Comparison of ENCODE assay signal across 10 cellular contexts in the genomic region with DNA sequence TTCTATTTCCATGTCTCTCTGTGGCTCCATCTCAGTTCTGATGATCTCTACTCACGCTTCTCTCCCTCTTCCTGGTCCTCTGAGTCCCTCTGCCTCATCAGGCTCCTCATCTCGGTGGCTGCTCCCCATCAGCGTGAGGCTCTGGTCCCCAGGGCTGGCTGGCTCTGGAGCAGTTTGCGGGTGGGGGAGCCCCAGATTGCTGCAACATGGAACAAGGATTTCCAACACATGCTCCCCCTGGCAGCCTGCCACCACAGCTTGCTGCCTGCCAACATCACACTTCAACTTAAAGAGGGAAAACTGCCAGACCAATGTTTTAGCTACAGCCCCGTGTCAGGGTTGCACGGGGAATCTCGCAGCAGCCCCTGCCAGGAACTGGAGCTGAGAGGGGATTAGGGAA.
DNase-seq lines count a peak whose midpoint lies in the region; ATAC-seq and TF ChIP-seq lines count a peak whose summit lies in the region.
"Had no signal": no experiment of that assay in that cellular context is flagged by ENCODE, and none has a peak within 500 bp of the region (broad histone marks: within the 10 kb centered on the region; RNA-seq: fewer than 3 reads in every experiment).

No MANE protein-coding gene starts in this region.

- TF ChIP-seq POLR2A in gastrocnemius medialis (IDR thresholded peaks at IDR 0.05) (no peak), erythroblast (IDR thresholded peaks at IDR 0.05; ENCODE audit: low read length) (no peak)

- no peak overlapping the region for H3K27ac ChIP-seq in gastrocnemius medialis

- ATAC-seq in gastrocnemius medialis (no peak), HG03565 (IDR thresholded peaks at IDR 0.05; ENCODE audit: unreplicated experiment) (no peak)

- in situ Hi-C loops in gastrocnemius medialis (cut with MboI; ENCODE audit: low sequenced_read_pairs in 4 of 4): no loop called here

- no peaks in the 10 kb centered on the region for H3K4me1 ChIP-seq in gastrocnemius medialis

- peaks cover 0 to 5% (median 0%) of the 10 kb centered on the region in 3 donors for H3K9me3 ChIP-seq in gastrocnemius medialis

- no peaks in the 10 kb centered on the region for H3K36me3 ChIP-seq in gastrocnemius medialis

- peaks cover 5 to 16% (median 8%) of the 10 kb centered on the region in 3 donors for H3K27me3 ChIP-seq in gastrocnemius medialis

- TF ChIP-seq CTCF in gastrocnemius medialis (IDR thresholded peaks at IDR 0.05 in 4 of 5, conservative IDR thresholded peaks at IDR 0.05 in 1 of 5): no peak

- DNase-seq in ELR (ENCODE audit: low read depth) (peak; percentile 10), NCI-H2196 (lab: John Stamatoyannopoulos, UW; ENCODE audit: unreplicated experiment) (peak; percentile 50), fibroblast of gingiva (ENCODE audit: low read depth) (peak; percentile 35), gastrocnemius medialis (peak; percentile 11 to 21), NCI-H510A (lab: John Stamatoyannopoulos, UW) (no peak), erythroblast (lab: John Stamatoyannopoulos, UW) (no peak)
- no peak for DNase-seq in stimulated activated naive CD4-positive, alpha-beta T cell (lab: John Stamatoyannopoulos, UW)
- DNase-seq: cortex of kidney; stimulated activated CD8-positive, alpha-beta memory T cell treated with anti-CD3 and anti-CD28 coated beads, Interleukin-4, amount 100 ng/mL, for 48 hours had no signal

- H3K4me3 ChIP-seq in gastrocnemius medialis: no peak overlapping the region

- intact Hi-C loops in gastrocnemius medialis (cut with DNase I; ENCODE audit: low total_unique reads): no loop called here

Comparison
In these comparisons a context has a peak if more than half of its experiments do, and no peak if none do; other contexts are left out.
1. DNase-seq: peak in ELR (single experiment), NCI-H2196 (single experiment), fibroblast of gingiva (single experiment) and gastrocnemius medialis (2 of 2); none in NCI-H510A (single experiment), erythroblast (0 of 2) and stimulated activated naive CD4-positive, alpha-beta T cell (0 of 6).